ENCODE assay signal across 1 cellular context in genomic region chr16:15993541-15993940, GRCh38.
TF ChIP-seq lines count a peak whose summit lies in the region.

No MANE protein-coding gene starts in this region.

TF ChIP-seq in IMR-90, 13 proteins besides CTCF, POLR2A, EP300 and RAD21:
- TF ChIP-seq SMC3 (IDR thresholded peaks at IDR 0.05; ENCODE audit: low read depth, low read length) (no peak), ELK1 (IDR thresholded peaks at IDR 0.05; ENCODE audit: borderline replicate concordance, low read depth, low read length) (no peak), RCOR1 (IDR thresholded peaks at IDR 0.05; ENCODE audit: insufficient replicate concordance, low read length) (no peak), FOS (IDR thresholded peaks at IDR 0.05; ENCODE audit: low read depth, low read length) (no peak), MAZ (IDR thresholded peaks at IDR 0.05; ENCODE audit: borderline replicate concordance, low read depth, low read length) (no peak), BHLHE40 (IDR thresholded peaks at IDR 0.05; ENCODE audit: low read depth, low read length) (no peak), MAFK (IDR thresholded peaks at IDR 0.05; ENCODE audit: low read depth, low read length) (no peak), USF2 (IDR thresholded peaks at IDR 0.05; ENCODE audit: low read depth, low read length) (no peak), MXI1 (IDR thresholded peaks at IDR 0.05; ENCODE audit: borderline replicate concordance, low read depth, low read length) (no peak), RFX5 (IDR thresholded peaks at IDR 0.05; ENCODE audit: low read depth, low read length) (no peak), CEBPB (IDR thresholded peaks at IDR 0.05; ENCODE audit: low read depth, low read length) (no peak), NFE2L2 (IDR thresholded peaks at IDR 0.05; ENCODE audit: low read depth, low read length) (no peak), CHD1 (IDR thresholded peaks at IDR 0.05; ENCODE audit: low read depth, low read length) (no peak)
